18 cellular contexts compared by ENCODE assay signal in genomic region chr20:60302875-60303274, GRCh38.
"Had no signal": no experiment of that assay in that cellular context is flagged by ENCODE, and none has a peak within 500 bp of the region (broad histone marks: within the 10 kb centered on the region; RNA-seq: fewer than 3 reads in every experiment).

No MANE protein-coding gene starts in this region.

- FAIRE-seq: endometrium, islet of Langerhans had no signal

- DNase-seq: effector memory CD4-positive, alpha-beta T cell; gastrocnemius medialis; heart right ventricle; hypothalamus; kidney glomerular epithelial cell; naive thymus-derived CD4-positive, alpha-beta T cell; posterior cingulate gyrus; sigmoid colon; stimulated activated CD4-positive, alpha-beta T cell treated with anti-CD3 and anti-CD28 coated beads, Interleukin-2, amount 100 ng/mL, for 24 hours; stimulated activated CD4-positive, alpha-beta T cell treated with anti-CD3 and anti-CD28 coated beads, Interleukin-4, amount 100 ng/mL, for 4 hours; stimulated activated naive B cell treated with anti-CD40 and anti-IgM and Interleukin-4, amounts not matched to agents 10 μg/mL and 1 μg/mL and 100 μg/mL, for 72 hours; stimulated activated naive CD8-positive, alpha-beta T cell treated with anti-CD3 and anti-CD28 coated beads, Interleukin-15, amount 100 ng/mL, for 72 hours; testis had no signal

- ATAC-seq: esophagus mucosa; gastrocnemius medialis; heart right ventricle; naive thymus-derived CD4-positive, alpha-beta T cell; stimulated activated naive B cell treated with anti-CD40 and anti-IgM and Interleukin-4, amounts not matched to agents 10 μg/mL and 1 μg/mL and 100 μg/mL, for 72 hours; stimulated activated naive CD8-positive, alpha-beta T cell treated with anti-CD3 and anti-CD28 coated beads, Interleukin-15, amount 100 ng/mL, for 72 hours had no signal

- H3K9me3 ChIP-seq: gastrocnemius medialis, heart right ventricle, sigmoid colon, testis, tibial nerve had no signal

- H3K36me3 ChIP-seq: gastrocnemius medialis, heart right ventricle, sigmoid colon, tibial nerve had no signal

- H3K27ac ChIP-seq: gastrocnemius medialis, heart right ventricle, sigmoid colon, skin epidermis, testis, tibial nerve had no signal

- H3K27me3 ChIP-seq: gastrocnemius medialis, sigmoid colon, testis, tibial nerve had no signal

- H3K4me1 ChIP-seq: gastrocnemius medialis, sigmoid colon, testis, tibial nerve had no signal

- H3K4me3 ChIP-seq: gastrocnemius medialis, heart right ventricle, sigmoid colon, skin epidermis, testis, tibial nerve had no signal
